In the genomic region with DNA sequence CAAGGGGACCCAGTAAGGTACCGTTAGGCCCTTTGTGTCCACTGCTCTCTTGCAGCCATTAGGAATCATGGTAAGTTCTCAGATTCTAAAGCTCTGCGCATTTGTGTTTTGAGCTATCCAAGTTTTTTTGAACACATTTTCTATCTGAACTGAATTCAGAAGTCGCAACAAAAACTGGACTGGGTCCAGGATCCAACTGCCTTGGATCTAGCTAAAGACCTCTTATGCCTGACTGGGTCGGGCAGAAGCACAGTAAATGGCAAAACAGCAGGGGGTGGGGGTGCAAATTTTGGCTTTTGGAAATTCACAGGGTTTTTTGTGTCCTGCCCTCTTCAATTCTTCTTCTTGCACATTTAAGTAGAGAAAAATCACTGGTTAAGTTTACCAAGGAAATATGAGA, we compare ENCODE assay signal across 23 cellular contexts. TPM values are rescaled to one million over a fixed set of nuclear protein-coding genes. Genes with fewer than 3 reads are reported as not detected.
DNase-seq lines count a peak whose midpoint lies in the region; ATAC-seq, FAIRE-seq and TF ChIP-seq lines count a peak whose summit lies in the region.
"Had no signal": no experiment of that assay in that cellular context is flagged by ENCODE, and none has a peak within 500 bp of the region (broad histone marks: within the 10 kb centered on the region; RNA-seq: fewer than 3 reads in every experiment).

No MANE protein-coding gene starts in this region.

- no peak for ATAC-seq in stimulated activated naive B cell treated with anti-CD40 and anti-IgM and Interleukin-4, amounts not matched to agents 10 μg/mL and 1 μg/mL and 100 μg/mL, for 72 hours (replicated peaks)
- ATAC-seq: A549, K562 had no signal

- H3K27me3 Mint-ChIP-seq in stimulated activated naive B cell treated with anti-CD40 and anti-IgM and Interleukin-4, amounts not matched to agents 10 μg/mL and 1 μg/mL and 100 μg/mL, for 72 hours: no peaks in the 10 kb centered on the region
- H3K27me3 Mint-ChIP-seq in chondrocyte (ENCODE audit: low read depth): no peaks in the 10 kb centered on the region
- H3K27me3 Mint-ChIP-seq: CD4-positive, alpha-beta memory T cell had no signal

- H3K4me3 ChIP-seq in astrocyte of the cerebellum (ENCODE audit: low read depth, low read length): no peak overlapping the region
- H3K4me3 ChIP-seq: A549, K562 had no signal

- no peaks in the 10 kb centered on the region for H3K4me1 Mint-ChIP-seq in stimulated activated naive B cell treated with anti-CD40 and anti-IgM and Interleukin-4, amounts not matched to agents 10 μg/mL and 1 μg/mL and 100 μg/mL, for 72 hours
- H3K4me1 Mint-ChIP-seq in chondrocyte (ENCODE audit: low read depth): no peaks in the 10 kb centered on the region

- H3K9me3 Mint-ChIP-seq in stimulated activated naive B cell treated with anti-CD40 and anti-IgM and Interleukin-4, amounts not matched to agents 10 μg/mL and 1 μg/mL and 100 μg/mL, for 72 hours: no peaks in the 10 kb centered on the region
- no peaks in the 10 kb centered on the region for H3K9me3 Mint-ChIP-seq in chondrocyte (ENCODE audit: low read depth)
- H3K9me3 Mint-ChIP-seq: CD4-positive, alpha-beta memory T cell had no signal

- H3K27ac Mint-ChIP-seq in stimulated activated naive B cell treated with anti-CD40 and anti-IgM and Interleukin-4, amounts not matched to agents 10 μg/mL and 1 μg/mL and 100 μg/mL, for 72 hours: peak overlapping the region; percentile 3
- no peak overlapping the region for H3K27ac Mint-ChIP-seq in chondrocyte (ENCODE audit: unreplicated experiment)

- in situ Hi-C loops in astrocyte of the cerebellum (cut with HindIII; ENCODE audit: low sequenced_read_pairs): no loop called here

- no peak for TF ChIP-seq CTCF in astrocyte of the cerebellum (IDR thresholded peaks at IDR 0.05; ENCODE audit: low read depth, low read length, missing control alignments)
- TF ChIP-seq CTCF in chondrocyte (IDR thresholded peaks at IDR 0.05): no peak

- FAIRE-seq in GM12891 (lab: Jason Lieb, UNC) (peak; percentile 9), GM19239 (lab: Jason Lieb, UNC) (no peak)
- FAIRE-seq: A549, HTR-8/SVneo, K562 had no signal

- H3K4me3 Mint-ChIP-seq in stimulated activated naive B cell treated with anti-CD40 and anti-IgM and Interleukin-4, amounts not matched to agents 10 μg/mL and 1 μg/mL and 100 μg/mL, for 72 hours: no peak overlapping the region
- no peak overlapping the region for H3K4me3 Mint-ChIP-seq in chondrocyte (ENCODE audit: unreplicated experiment)
- H3K4me3 Mint-ChIP-seq: CD4-positive, alpha-beta memory T cell had no signal

- TF ChIP-seq POLR2A in GM12891 (IDR thresholded peaks at IDR 0.05; ENCODE audit: low read depth, low read length): no peak

- DNase-seq in GM12891 (ENCODE audit: insufficient read length, low spot score): no peak
- DNase-seq in astrocyte of the cerebellum (ENCODE audit: low read depth): peak; percentile 8
- peak; percentile 50 for DNase-seq in medulla oblongata (ENCODE audit: extremely low spot score)
- no peak for DNase-seq in stimulated activated naive B cell treated with anti-CD40 and anti-IgM and Interleukin-4, amounts not matched to agents 10 μg/mL and 1 μg/mL and 100 μg/mL, for 72 hours
- no peak for DNase-seq in chondrocyte (ENCODE audit: low spot score)
- no peak for DNase-seq in NCI-H345 treated with DMSO at 0.1 percent for 48 hours (lab: John Stamatoyannopoulos, UW; ENCODE audit: unreplicated experiment)
- DNase-seq in GM19239 (ENCODE audit: insufficient read length, low spot score): no peak
- DNase-seq: AML-193; CD4-positive, alpha-beta memory T cell; COR-L47; DMS53; H7; Kasumi-1; NCI-H1105; NCI-H1436 treated with DMSO at 0.1 percent for 48 hours; NCI-H187 treated with DMSO at 0.1 percent for 48 hours; NCI-H2107; NCI-H526 treated with DMSO at 0.1 percent for 48 hours; Right ventricle myocardium superior; RPMI8226 had no signal

- peaks cover 19 to 29% of the 10 kb centered on the region in 2 donors for H3K36me3 Mint-ChIP-seq in stimulated activated naive B cell treated with anti-CD40 and anti-IgM and Interleukin-4, amounts not matched to agents 10 μg/mL and 1 μg/mL and 100 μg/mL, for 72 hours
- peaks cover 21% of the 10 kb centered on the region for H3K36me3 Mint-ChIP-seq in chondrocyte (ENCODE audit: low read depth)

TF ChIP-seq in GM12891, 5 proteins besides CTCF, POLR2A, EP300 and RAD21:
- TF ChIP-seq POLR2AphosphoS5 (IDR thresholded peaks at IDR 0.05; ENCODE audit: low read depth, low read length) (no peak), POU2F2 (IDR thresholded peaks at IDR 0.05; ENCODE audit: low read depth, low read length) (no peak), TAF1 (IDR thresholded peaks at IDR 0.05; ENCODE audit: low read depth, low read length) (no peak), PAX5 (IDR thresholded peaks at IDR 0.05; ENCODE audit: insufficient read depth, low read length, severe bottlenecking) (no peak), SPI1 (IDR thresholded peaks at IDR 0.05; ENCODE audit: low read depth, low read length) (no peak)

RNA-seq across cellular contexts. Expression of a gene that starts 30.0 kb away (rescaled TPM):
- 27.8 TPM for polyA plus RNA-seq in GM12891 (2012; ENCODE audit: low read depth, missing spikeins)
- total RNA-seq in chondrocyte: 15.2 to 18.7 TPM (median 17.6 TPM) in 3 replicates

RNA-seq across cellular contexts. Expression of a gene that starts 30.1 kb away (rescaled TPM):
- 4.5 TPM for polyA plus RNA-seq in GM12891 (2012; ENCODE audit: low read depth, missing spikeins)
- 12.9 to 13.2 TPM (median 13.2 TPM) in 3 replicates for total RNA-seq in chondrocyte

Comparison
In these comparisons a context has a peak if more than half of its experiments do, and no peak if none do; other contexts are left out.
1. DNase-seq: peak in astrocyte of the cerebellum (single experiment) and medulla oblongata (single experiment); none in GM12891 (single experiment), stimulated activated naive B cell treated with anti-CD40 and anti-IgM and Interleukin-4, amounts not matched to agents 10 μg/mL and 1 μg/mL and 100 μg/mL, for 72 hours (single experiment), chondrocyte (single experiment), NCI-H345 treated with DMSO at 0.1 percent for 48 hours (single experiment) and GM19239 (single experiment).